14 cellular contexts compared by ENCODE assay signal in the genomic region with DNA sequence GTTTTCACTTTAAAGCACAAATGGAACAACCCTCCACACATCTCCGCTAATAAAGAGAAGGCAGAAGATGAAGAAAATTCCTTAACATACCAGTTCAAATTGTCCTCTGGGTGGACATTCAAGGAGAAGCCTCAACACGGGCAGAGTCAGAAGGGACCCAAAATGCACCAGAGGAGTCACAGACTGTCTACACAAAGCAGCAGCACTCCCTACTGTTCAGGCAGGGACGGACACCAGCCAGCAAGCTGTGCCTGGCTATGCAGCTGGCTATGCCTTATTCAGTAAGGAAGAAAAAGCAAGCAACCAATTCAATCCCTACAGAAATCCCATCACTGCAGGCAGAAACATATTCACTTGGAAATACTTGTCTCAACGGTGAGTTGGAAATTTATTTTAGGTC. TPM values are rescaled to one million over a fixed set of nuclear protein-coding genes. Genes with fewer than 3 reads are reported as not detected.
DNase-seq lines count a peak whose midpoint lies in the region; ATAC-seq and TF ChIP-seq lines count a peak whose summit lies in the region.
"Had no signal": no experiment of that assay in that cellular context is flagged by ENCODE, and none has a peak within 500 bp of the region (broad histone marks: within the 10 kb centered on the region; RNA-seq: fewer than 3 reads in every experiment).

No MANE protein-coding gene starts in this region.

- peak overlapping the region in 4 of 11 experiments; percentile 30 to 50 (median 38); a peak in 4 of 22 replicates for H3K9ac ChIP-seq in BLaER1 treated with 17β-estradiol and CSF1 and Interleukin-3, amounts not matched to agents 10 nM and 100 nM
- H3K9ac ChIP-seq in mesendoderm (ENCODE audit: low read length), result no peak overlapping the region

- no peak for TF ChIP-seq POLR2A in transverse colon (IDR thresholded peaks at IDR 0.05)

- TF ChIP-seq EP300 in transverse colon (IDR thresholded peaks at IDR 0.05; ENCODE audit: low read depth), result no peak

- no peak overlapping the region for H2BK5ac ChIP-seq in mesendoderm (ENCODE audit: low read length)

- peaks cover 0 to 10% (median 0%) of the 10 kb centered on the region in 11 experiments; a peak in 2 of 22 replicates for H3K9me3 ChIP-seq in BLaER1 treated with 17β-estradiol and CSF1 and Interleukin-3, amounts not matched to agents 10 nM and 100 nM (replicated peaks in 1 of 11)
- no peaks in the 10 kb centered on the region for H3K9me3 ChIP-seq in transverse colon

- no peak overlapping the region for H3K4me3 ChIP-seq in BLaER1 treated with 17β-estradiol and CSF1 and Interleukin-3, amounts not matched to agents 10 nM and 100 nM
- H3K4me3 ChIP-seq in dorsolateral prefrontal cortex (peak overlapping the region in 2 of 59 donors; percentile 1 to 26), mesendoderm (ENCODE audit: low read length) (no peak overlapping the region), transverse colon (no peak overlapping the region)

- no peak overlapping the region for H3K18ac ChIP-seq in mesendoderm (ENCODE audit: low read length)

- in situ Hi-C loops in KBM-7 (cut with MboI; ENCODE audit: low pct_unique_long_range_greater_than_20kb, low sequenced_read_pairs) (no loop called here), transverse colon (cut with MboI; ENCODE audit: low pct_ligation_motif_present in 1 of 4, low pct_unique_long_range_greater_than_20kb in 1 of 4, low sequenced_read_pairs in 3 of 4) (no loop called here)

- H2AK5ac ChIP-seq in mesendoderm (ENCODE audit: low read length), result no peak overlapping the region

- no peak overlapping the region for H3K23ac ChIP-seq in mesendoderm (ENCODE audit: low read length)

- ATAC-seq in HG03108 (IDR thresholded peaks at IDR 0.05; ENCODE audit: unreplicated experiment), result no peak
- ATAC-seq: activated CD4-positive, CD25-positive, alpha-beta regulatory T cell treated with anti-CD3 and anti-CD28 coated beads, Interleukin-2, amount 50 U/mL, for 24 hours; activated naive CD8-positive, alpha-beta T cell treated with anti-CD3 and anti-CD28 coated beads, Interleukin-2, amount 50 U/mL, for 24 hours; CD8-positive, alpha-beta T cell; Panc1 had no signal

- no peak overlapping the region for H4K8ac ChIP-seq in mesendoderm (ENCODE audit: low read depth, low read length)

- H4K5ac ChIP-seq in mesendoderm (ENCODE audit: low read length), result no peak overlapping the region

- H4K20me1 ChIP-seq in BLaER1 treated with 17β-estradiol and CSF1 and Interleukin-3, amounts not matched to agents 10 nM and 100 nM, result peaks cover 65 to 100% (median 100%) of the 10 kb centered on the region in 11 experiments

- intact Hi-C loops in dorsolateral prefrontal cortex (cut with DNase I) (loop anchor here (1.0 kb wide), 1 partner anchor 46 kb away; no protein-coding TSS in a partner anchor), transverse colon (cut with DNase I; ENCODE audit: low total_unique reads) (no loop called here)

- peak overlapping the region in 8 of 11 experiments; percentile 11 to 76 (median 62); a peak in 14 of 22 replicates for H3K27ac ChIP-seq in BLaER1 treated with 17β-estradiol and CSF1 and Interleukin-3, amounts not matched to agents 10 nM and 100 nM
- H3K27ac ChIP-seq in dorsolateral prefrontal cortex (peak overlapping the region in 52 of 59 donors; percentile 1 to 100 (median 66)), mesendoderm (ENCODE audit: low read depth, low read length) (no peak overlapping the region), transverse colon (no peak overlapping the region)

- H3K4ac ChIP-seq in mesendoderm (ENCODE audit: low read depth, low read length), result no peak overlapping the region

- H2BK15ac ChIP-seq in mesendoderm (replicated peaks; ENCODE audit: low read depth), result no peak overlapping the region

- peak in 54 of 56 donors; percentile 27 to 91 (median 69) for TF ChIP-seq CTCF in dorsolateral prefrontal cortex (IDR thresholded peaks at IDR 0.05 in 54 of 56, conservative IDR thresholded peaks at IDR 0.05 in 2 of 56; ENCODE audit: low read depth in 1 of 56, partially characterized antibody in 56 of 56)
- TF ChIP-seq CTCF in transverse colon (IDR thresholded peaks at IDR 0.05), result peak in 1 of 5 experiments; percentile 15

- no peaks in the 10 kb centered on the region for H3K27me3 ChIP-seq in BLaER1 treated with 17β-estradiol and CSF1 and Interleukin-3, amounts not matched to agents 10 nM and 100 nM
- H3K27me3 ChIP-seq in dorsolateral prefrontal cortex, result no peaks in the 10 kb centered on the region
- H3K27me3 ChIP-seq in mesendoderm (ENCODE audit: insufficient read depth, low read length, poor library complexity), result no peaks in the 10 kb centered on the region
- no peaks in the 10 kb centered on the region for H3K27me3 ChIP-seq in transverse colon

- WGBS in mesendoderm (ENCODE audit: extremely low coverage, insufficient coverage, low lambda C conversion rate), result no CpG with 5 or more reads among the region's 4 CpGs
- 80% methylated on average over 4 of the region's 4 CpGs; no CpG with 5 or more reads in 1 of the 2 donors for WGBS in transverse colon (ENCODE audit: low coverage in 1 of 2), 2 donors

- peaks cover 13% of the 10 kb centered on the region for H3K79me1 ChIP-seq in mesendoderm (ENCODE audit: low read length)

- no peak overlapping the region for H3K56ac ChIP-seq in mesendoderm (ENCODE audit: low read length)

- peaks cover 80% of the 10 kb centered on the region for H3K79me2 ChIP-seq in mesendoderm (ENCODE audit: control insufficient read depth, insufficient read depth, low read length)

- DNase-seq in KBM-7 (peak; percentile 14), dorsolateral prefrontal cortex (peak in 9 of 10 donors; percentile 57 to 86 (median 80)), mesendoderm (peak; percentile 41), NCI-H2081 (lab: John Stamatoyannopoulos, UW) (no peak), transverse colon (no peak), DMS 273 treated with DMSO at 0.1 percent for 48 hours (lab: John Stamatoyannopoulos, UW) (no peak)
- DNase-seq: activated naive CD8-positive, alpha-beta T cell treated with anti-CD3 and anti-CD28 coated beads, Interleukin-2, amount 50 U/mL, for 24 hours; CD8-positive, alpha-beta T cell; naive B cell; stimulated activated CD4-positive, alpha-beta T cell treated with anti-CD3 and anti-CD28 coated beads, Interleukin-4, amount 100 ng/mL, for 4 hours had no signal

- H2BK120ac ChIP-seq in mesendoderm (ENCODE audit: low read depth, low read length), result no peak overlapping the region

- peaks cover 24 to 90% (median 77%) of the 10 kb centered on the region in 11 experiments for H3K36me3 ChIP-seq in BLaER1 treated with 17β-estradiol and CSF1 and Interleukin-3, amounts not matched to agents 10 nM and 100 nM
- H3K36me3 ChIP-seq in mesendoderm (ENCODE audit: control insufficient read depth, insufficient read depth, low read length) (no peaks in the 10 kb centered on the region), transverse colon (no peaks in the 10 kb centered on the region)

- peaks cover 5 to 100% (median 59%) of the 10 kb centered on the region in 10 experiments; a peak in 17 of 20 replicates for H3K4me1 ChIP-seq in BLaER1 treated with 17β-estradiol and CSF1 and Interleukin-3, amounts not matched to agents 10 nM and 100 nM
- H3K4me1 ChIP-seq in mesendoderm (ENCODE audit: control insufficient read depth, low read depth, low read length) (peaks cover 7% of the 10 kb centered on the region), transverse colon (peaks cover 7 to 63% (median 28%) of the 10 kb centered on the region in 4 donors)

- peak overlapping the region in 6 of 11 experiments; percentile 57 to 95 (median 78); a peak in 13 of 22 replicates for H3K4me2 ChIP-seq in BLaER1 treated with 17β-estradiol and CSF1 and Interleukin-3, amounts not matched to agents 10 nM and 100 nM
- H3K4me2 ChIP-seq in mesendoderm (ENCODE audit: low read length), result no peak overlapping the region

RNA-seq across cellular contexts. Expression of a gene that starts 8.1 kb away (rescaled TPM):
- total RNA-seq in dorsolateral prefrontal cortex (100 to 1,000 TPM in 114 of 120 experiments, 10 to 100 TPM in 6; 88.3 to 157 (median 125) TPM), transverse colon (10 to 100 TPM; 18.1 to 87.5 (median 64.5) TPM)
- 157 TPM for polyA plus RNA-seq in mesendoderm (2013, experiment 1 of 2)
- 150 TPM for polyA plus RNA-seq in mesendoderm (2013, experiment 2 of 2)

RNA-seq across cellular contexts. Expression of a gene that starts 10.7 kb away (rescaled TPM):
- total RNA-seq in dorsolateral prefrontal cortex (10 to 100 TPM in 106 of 120 experiments, 1 to 10 TPM in 14; 8.1 to 21.5 (median 12.5) TPM), transverse colon (10 to 100 TPM; 20.5 to 52.7 (median 35.0) TPM)
- polyA plus RNA-seq in mesendoderm (2013, experiment 1 of 2), result 43.6 TPM
- 42.4 TPM for polyA plus RNA-seq in mesendoderm (2013, experiment 2 of 2)

RNA-seq across cellular contexts. Expression of a gene that starts 41.2 kb away (rescaled TPM):
- total RNA-seq in dorsolateral prefrontal cortex (1 to 10 TPM; 1.6 to 5.7 (median 3.4) TPM), transverse colon (1 to 10 TPM in 2 of 4 donors, under 1 TPM in 1, not detected in 1; 0.37 to 4.1 (median 3.7) TPM)
- polyA plus RNA-seq in mesendoderm (2013, experiment 1 of 2), result 0.29 TPM
- 0.20 TPM for polyA plus RNA-seq in mesendoderm (2013, experiment 2 of 2)

RNA-seq across cellular contexts. Expression of a gene that starts 42.6 kb away (rescaled TPM):
- total RNA-seq in dorsolateral prefrontal cortex (1,000 to 10,000 TPM in 25 of 120 experiments, 100 to 1,000 TPM in 95; 166 to 3,303 (median 637) TPM), transverse colon (100 to 1,000 TPM in 1 of 4 donors, 10 to 100 TPM in 3; 32.6 to 133 (median 54.2) TPM)
- polyA plus RNA-seq in mesendoderm (2013, experiment 1 of 2), result 21.5 TPM
- 21.6 TPM for polyA plus RNA-seq in mesendoderm (2013, experiment 2 of 2)

Comparison
In these comparisons a context has a peak if more than half of its experiments do, and no peak if none do; other contexts are left out.
1. H3K27ac ChIP-seq: peak in BLaER1 treated with 17β-estradiol and CSF1 and Interleukin-3, amounts not matched to agents 10 nM and 100 nM (8 of 11) and dorsolateral prefrontal cortex (52 of 59); none in mesendoderm (single experiment) and transverse colon (0 of 4).
2. DNase-seq: peak in KBM-7 (single experiment), dorsolateral prefrontal cortex (9 of 10) and mesendoderm (single experiment); none in NCI-H2081 (0 of 2), transverse colon (single experiment) and DMS 273 treated with DMSO at 0.1 percent for 48 hours (single experiment).